ENCODE assay signal across 9 cellular contexts in the genomic region with DNA sequence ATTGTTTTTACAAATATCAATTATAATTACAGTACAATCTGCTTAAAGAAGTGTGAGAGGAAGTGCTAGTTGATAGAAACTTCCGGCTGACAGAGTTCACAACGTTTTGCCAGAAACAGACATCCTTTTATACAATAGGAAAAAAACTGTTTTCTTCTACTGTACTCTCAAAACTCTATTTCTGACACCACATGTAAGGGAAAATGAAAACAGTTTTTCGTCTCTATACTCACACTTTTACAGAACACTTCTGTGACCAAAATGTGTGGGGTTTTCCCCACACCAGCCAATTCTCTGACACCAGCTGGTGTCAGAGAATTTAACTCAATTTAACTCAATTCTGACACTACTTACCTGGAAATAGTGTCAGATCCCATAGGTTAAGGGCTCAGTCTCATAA. TPM values are rescaled to one million over a fixed set of nuclear protein-coding genes. Genes with fewer than 3 reads are reported as not detected.
A peak's percentile ranks its signal among the peaks of the same experiment; 100 is the strongest.
DNase-seq lines count a peak whose midpoint lies in the region; ATAC-seq and TF ChIP-seq lines count a peak whose summit lies in the region.
"Had no signal": no experiment of that assay in that cellular context is flagged by ENCODE, and none has a peak within 500 bp of the region (broad histone marks: within the 10 kb centered on the region; RNA-seq: fewer than 3 reads in every experiment).

No MANE protein-coding gene starts in this region.

- ATAC-seq in HG03045 (IDR thresholded peaks at IDR 0.05; ENCODE audit: unreplicated experiment): peak; percentile 89
- peak; percentile 92 for ATAC-seq in stimulated activated naive CD8-positive, alpha-beta T cell treated with anti-CD3 and anti-CD28 coated beads, Interleukin-15, amount 100 ng/mL, for 72 hours
- no peak for ATAC-seq in foreskin keratinocyte

- peaks cover 3% of the 10 kb centered on the region for H3K9me3 Mint-ChIP-seq in activated CD4-positive, alpha-beta T cell treated with anti-CD3 and anti-CD28 coated beads, Interleukin-2, amount 10 ng/mL, durations not matched to agents 7 days and 5 days
- no peaks in the 10 kb centered on the region for H3K9me3 Mint-ChIP-seq in stimulated activated naive CD8-positive, alpha-beta T cell treated with anti-CD3 and anti-CD28 coated beads, Interleukin-15, amount 100 ng/mL, for 72 hours

- no peaks in the 10 kb centered on the region for H3K27me3 ChIP-seq in foreskin keratinocyte

- no peak overlapping the region for H3K27ac Mint-ChIP-seq in activated CD4-positive, alpha-beta T cell treated with anti-CD3 and anti-CD28 coated beads, Interleukin-2, amount 10 ng/mL, durations not matched to agents 7 days and 5 days
- no peak overlapping the region for H3K27ac Mint-ChIP-seq in stimulated activated naive CD8-positive, alpha-beta T cell treated with anti-CD3 and anti-CD28 coated beads, Interleukin-15, amount 100 ng/mL, for 72 hours

- H3K4me1 Mint-ChIP-seq in activated CD4-positive, alpha-beta T cell treated with anti-CD3 and anti-CD28 coated beads, Interleukin-2, amount 10 ng/mL, durations not matched to agents 7 days and 5 days: peaks cover 11% of the 10 kb centered on the region
- peaks cover 33% of the 10 kb centered on the region for H3K4me1 Mint-ChIP-seq in stimulated activated naive CD8-positive, alpha-beta T cell treated with anti-CD3 and anti-CD28 coated beads, Interleukin-15, amount 100 ng/mL, for 72 hours

- POLR2A ChIA-PET in activated CD4-positive, alpha-beta T cell treated with anti-CD3 and anti-CD28 coated beads, Interleukin-2, amount 10 ng/mL, durations not matched to agents 7 days and 5 days (lab: Charles Lee): interaction anchor here (0.6 kb wide), 1 partner anchor 30 kb away, joined by 4 read pairs; no protein-coding TSS in a partner anchor

- CTCF ChIA-PET in activated CD4-positive, alpha-beta T cell treated with anti-CD3 and anti-CD28 coated beads, Interleukin-2, amount 10 ng/mL, durations not matched to agents 7 days and 5 days (lab: Charles Lee): interaction anchor here (0.7 to 1.2 kb wide), 2 partner anchors 84 to 270 kb away, joined by 3 to 7 read pairs; no protein-coding TSS in a partner anchor

- no peaks in the 10 kb centered on the region for H3K27me3 Mint-ChIP-seq in activated CD4-positive, alpha-beta T cell treated with anti-CD3 and anti-CD28 coated beads, Interleukin-2, amount 10 ng/mL, durations not matched to agents 7 days and 5 days
- no peaks in the 10 kb centered on the region for H3K27me3 Mint-ChIP-seq in stimulated activated naive CD8-positive, alpha-beta T cell treated with anti-CD3 and anti-CD28 coated beads, Interleukin-15, amount 100 ng/mL, for 72 hours

- no peaks in the 10 kb centered on the region for H3K36me3 Mint-ChIP-seq in activated CD4-positive, alpha-beta T cell treated with anti-CD3 and anti-CD28 coated beads, Interleukin-2, amount 10 ng/mL, durations not matched to agents 7 days and 5 days (ENCODE audit: low read depth)

- TF ChIP-seq CTCF in foreskin keratinocyte (conservative IDR thresholded peaks at IDR 0.05): no peak

- no peak overlapping the region for H3K4me3 Mint-ChIP-seq in activated CD4-positive, alpha-beta T cell treated with anti-CD3 and anti-CD28 coated beads, Interleukin-2, amount 10 ng/mL, durations not matched to agents 7 days and 5 days
- no peak overlapping the region for H3K4me3 Mint-ChIP-seq in stimulated activated naive CD8-positive, alpha-beta T cell treated with anti-CD3 and anti-CD28 coated beads, Interleukin-15, amount 100 ng/mL, for 72 hours

- peak; percentile 17 for DNase-seq in activated T-cell treated with anti-CD3 and anti-CD28 coated beads for 4 hours
- no peak for DNase-seq in activated T-cell treated with anti-CD3 and anti-CD28 coated beads, Interleukin-2, amount 50 U/mL, for 1 hour
- peak; percentile 52 for DNase-seq in activated CD4-positive, alpha-beta T cell treated with anti-CD3 and anti-CD28 coated beads, Interleukin-2, amount 10 ng/mL, durations not matched to agents 7 days and 5 days
- peak; percentile 16 to 50 for DNase-seq in stimulated activated naive CD8-positive, alpha-beta T cell treated with anti-CD3 and anti-CD28 coated beads, Interleukin-15, amount 100 ng/mL, for 72 hours
- DNase-seq in foreskin keratinocyte: no peak
- no peak for DNase-seq in SK-N-DZ (ENCODE audit: low spot score)
- DNase-seq in SIG-M5 treated with dmso at 0.1 percent for 504 hours (lab: John Stamatoyannopoulos, UW; ENCODE audit: unreplicated experiment): no peak
- DNase-seq: NCI-H446 treated with DMSO at 0.1 percent for 48 hours had no signal

- H3K4me1 ChIP-seq in foreskin keratinocyte: peaks cover 5% of the 10 kb centered on the region

- no peak overlapping the region for H3K27ac ChIP-seq in foreskin keratinocyte

RNA-seq across cellular contexts. Expression of gene HIF1A, which starts 24.2 kb away (rescaled TPM):
- total RNA-seq in activated CD4-positive, alpha-beta T cell treated with anti-CD3 and anti-CD28 coated beads, Interleukin-2, amount 10 ng/mL, durations not matched to agents 7 days and 5 days: 100 to 1,000 TPM in 1 of 2 experiments, 10 to 100 TPM in 1; 97.0 to 116 TPM
- total RNA-seq in foreskin keratinocyte: 122 and 130 TPM in 2 replicates
- polyA plus RNA-seq in foreskin keratinocyte: 20.3 and 27.4 TPM in 2 replicates
- polyA plus RNA-seq in SK-N-DZ (2014; cell fraction: cytosol; rRNA removed): 87.4 and 108 TPM in 2 replicates
- 53.1 and 60.4 TPM in 2 replicates for polyA plus RNA-seq in SK-N-DZ (2014; cell fraction: nucleus; rRNA removed)

Comparison
In these comparisons a context has a peak if more than half of its experiments do, and no peak if none do; other contexts are left out.
1. DNase-seq: peak in activated T-cell treated with anti-CD3 and anti-CD28 coated beads for 4 hours (single experiment), activated CD4-positive, alpha-beta T cell treated with anti-CD3 and anti-CD28 coated beads, Interleukin-2, amount 10 ng/mL, durations not matched to agents 7 days and 5 days (single experiment) and stimulated activated naive CD8-positive, alpha-beta T cell treated with anti-CD3 and anti-CD28 coated beads, Interleukin-15, amount 100 ng/mL, for 72 hours (2 of 2); none in activated T-cell treated with anti-CD3 and anti-CD28 coated beads, Interleukin-2, amount 50 U/mL, for 1 hour (single experiment), foreskin keratinocyte (0 of 2), SK-N-DZ (single experiment) and SIG-M5 treated with dmso at 0.1 percent for 504 hours (single experiment).